In the genomic region with DNA sequence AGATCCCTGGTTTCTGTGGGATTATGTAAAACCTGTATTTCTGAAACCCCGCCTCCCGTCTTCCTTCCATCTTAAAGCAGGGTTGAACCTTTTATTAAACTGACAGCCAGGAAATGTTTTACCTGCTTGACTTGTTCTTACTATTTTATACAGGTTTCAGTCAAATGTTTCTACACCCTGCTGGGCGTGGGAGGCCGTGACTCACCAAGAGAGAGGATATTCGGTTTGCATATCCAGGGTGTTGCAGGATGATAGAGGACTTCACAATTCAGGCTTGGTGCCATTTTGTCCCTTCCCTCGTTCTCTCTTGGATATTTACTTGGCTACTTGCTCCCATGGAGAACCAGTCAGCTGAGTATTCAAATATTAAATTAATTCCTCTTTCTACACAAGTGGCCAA, we compare ENCODE assay signal across 10 cellular contexts.
DNase-seq lines count a peak whose midpoint lies in the region; ATAC-seq and TF ChIP-seq lines count a peak whose summit lies in the region.
"Had no signal": no experiment of that assay in that cellular context is flagged by ENCODE, and none has a peak within 500 bp of the region (broad histone marks: within the 10 kb centered on the region; RNA-seq: fewer than 3 reads in every experiment).

No MANE protein-coding gene starts in this region.

- H3K36me3 ChIP-seq in breast epithelium (no peaks in the 10 kb centered on the region), right atrium auricular region (no peaks in the 10 kb centered on the region)

- H3K9me3 ChIP-seq in breast epithelium, result no peaks in the 10 kb centered on the region
- H3K9me3 ChIP-seq in right atrium auricular region, result no peaks in the 10 kb centered on the region

- H3K27me3 ChIP-seq in breast epithelium (no peaks in the 10 kb centered on the region), right atrium auricular region (no peaks in the 10 kb centered on the region)

- peak overlapping the region; percentile 59 to 84 for H3K27ac ChIP-seq in breast epithelium
- H3K27ac ChIP-seq in right atrium auricular region, result no peak overlapping the region

- no peak overlapping the region for H3K4me3 ChIP-seq in breast epithelium
- no peak overlapping the region for H3K4me3 ChIP-seq in right atrium auricular region

- ATAC-seq in GM19463 (IDR thresholded peaks at IDR 0.05; ENCODE audit: unreplicated experiment), result peak; percentile 38
- ATAC-seq in HG03520 (IDR thresholded peaks at IDR 0.05; ENCODE audit: unreplicated experiment), result peak; percentile 40

- DNase-seq in breast epithelium (ENCODE audit: low spot score in 2 of 2) (peak in 1 of 2 donors; percentile 85), right atrium auricular region (ENCODE audit: low spot score) (no peak), DMS 273 treated with DMSO at 0.1 percent for 48 hours (lab: John Stamatoyannopoulos, UW) (no peak), NCI-H2029 treated with DMSO at 0.1 percent for 48 hours (lab: John Stamatoyannopoulos, UW) (no peak), OCI-M2 (lab: John Stamatoyannopoulos, UW; ENCODE audit: unreplicated experiment) (no peak)
- peak; percentile 61 for DNase-seq in stimulated activated CD4-positive, alpha-beta T cell treated with anti-CD3 and anti-CD28 coated beads, Interleukin-4, amount 100 ng/mL, for 4 hours
- DNase-seq: foreskin fibroblast, GOT3 had no signal

- intact Hi-C loops in breast epithelium (cut with DNase I; ENCODE audit: low total_unique reads), result loop anchor here (5.0 kb wide), 1 partner anchor 510 kb away; no protein-coding TSS in a partner anchor

- peaks cover 0 to 12% of the 10 kb centered on the region in 2 donors for H3K4me1 ChIP-seq in breast epithelium
- no peaks in the 10 kb centered on the region for H3K4me1 ChIP-seq in right atrium auricular region

- TF ChIP-seq CTCF in breast epithelium (IDR thresholded peaks at IDR 0.05) (no peak), right atrium auricular region (IDR thresholded peaks at IDR 0.05) (no peak)

- TF ChIP-seq POLR2A in breast epithelium (IDR thresholded peaks at IDR 0.05), result no peak

Comparison
In these comparisons a context has a peak if more than half of its experiments do, and no peak if none do; other contexts are left out.
1. DNase-seq: peak in stimulated activated CD4-positive, alpha-beta T cell treated with anti-CD3 and anti-CD28 coated beads, Interleukin-4, amount 100 ng/mL, for 4 hours (2 of 2); none in right atrium auricular region (single experiment), DMS 273 treated with DMSO at 0.1 percent for 48 hours (single experiment), NCI-H2029 treated with DMSO at 0.1 percent for 48 hours (single experiment) and OCI-M2 (single experiment).
2. H3K27ac ChIP-seq: peak in breast epithelium (2 of 2); none in right atrium auricular region (0 of 2).